Comparison of ENCODE assay signal across 1 cellular context in genomic region chr3:38008971-38009580, GRCh38.
TF ChIP-seq lines count a peak whose summit lies in the region.

No MANE protein-coding gene starts in this region.

TF ChIP-seq in GM23338, 12 proteins besides CTCF, POLR2A, EP300 and RAD21:
- TF ChIP-seq ZNF462 (CRISPR knock-in tag; IDR thresholded peaks at IDR 0.05) (no peak), STAT1 (IDR thresholded peaks at IDR 0.05; ENCODE audit: unreplicated experiment) (no peak), POLR2AphosphoS5 (IDR thresholded peaks at IDR 0.05; ENCODE audit: low read depth) (no peak)
